23 cellular contexts compared by ENCODE assay signal in the genomic region with DNA sequence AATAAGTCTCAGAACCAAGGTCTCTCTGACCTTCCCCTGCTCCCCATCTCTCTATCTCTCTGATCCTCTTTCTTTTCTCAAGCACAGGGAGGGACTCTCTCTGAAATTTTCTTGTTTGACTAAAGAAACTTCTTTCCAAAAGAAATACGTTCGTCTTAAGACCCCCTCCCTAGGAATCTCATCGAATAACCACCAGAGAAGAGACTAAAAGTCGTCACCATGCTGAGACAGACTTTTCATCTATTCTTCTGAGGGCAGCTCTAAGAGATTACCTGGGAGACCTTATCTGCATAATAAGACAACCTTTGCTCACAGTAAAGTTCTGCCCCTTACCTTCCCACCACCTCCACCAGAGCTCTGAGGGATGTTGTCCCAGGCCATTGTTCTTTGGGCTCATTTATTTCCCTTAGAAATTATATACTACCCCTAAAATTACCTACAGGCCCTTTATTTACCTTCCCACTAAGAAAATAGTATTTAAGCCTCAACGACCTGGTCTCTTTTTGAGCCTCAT.
"Had no signal": no experiment of that assay in that cellular context is flagged by ENCODE, and none has a peak within 500 bp of the region (broad histone marks: within the 10 kb centered on the region; RNA-seq: fewer than 3 reads in every experiment).

No MANE protein-coding gene starts in this region.

- H3K9me3 ChIP-seq: gastrocnemius medialis, left lung, lower lobe of right lung, mucosa of descending colon had no signal

- FAIRE-seq: endothelial cell of umbilical vein, islet of Langerhans, keratinocyte had no signal

- ATAC-seq: gastrocnemius medialis; heart right ventricle; left cardiac atrium; left lung; left ventricle myocardium superior; lower lobe of right lung; mucosa of descending colon; naive thymus-derived CD8-positive, alpha-beta T cell had no signal

- H3K36me3 ChIP-seq: esophagus muscularis mucosa, gastrocnemius medialis, heart right ventricle, left lung, lower lobe of right lung had no signal

- H3K27ac ChIP-seq: coronary artery, dorsolateral prefrontal cortex, esophagus muscularis mucosa, gastrocnemius medialis, heart right ventricle, left lung, lower lobe of right lung had no signal

- H3K4me1 ChIP-seq: esophagus muscularis mucosa, gastrocnemius medialis, heart right ventricle, left lung, lower lobe of right lung had no signal

- DNase-seq: dermis blood vessel endothelial cell; dorsolateral prefrontal cortex; effector CD4-positive, alpha-beta T cell; effector memory CD4-positive, alpha-beta T cell; foreskin melanocyte; gastrocnemius medialis; glutamatergic neuron; head of caudate nucleus; heart right ventricle; hippocampal formation; left cardiac atrium; left lung; left ventricle myocardium superior; lower lobe of right lung; mesenchymal stem cell; mucosa of descending colon; naive B cell; naive thymus-derived CD8-positive, alpha-beta T cell had no signal

- H3K4me3 ChIP-seq: coronary artery, dorsolateral prefrontal cortex, esophagus muscularis mucosa, gastrocnemius medialis, heart right ventricle, left lung, lower lobe of right lung, mucosa of descending colon had no signal
